ENCODE assay signal across 9 cellular contexts in the genomic region with DNA sequence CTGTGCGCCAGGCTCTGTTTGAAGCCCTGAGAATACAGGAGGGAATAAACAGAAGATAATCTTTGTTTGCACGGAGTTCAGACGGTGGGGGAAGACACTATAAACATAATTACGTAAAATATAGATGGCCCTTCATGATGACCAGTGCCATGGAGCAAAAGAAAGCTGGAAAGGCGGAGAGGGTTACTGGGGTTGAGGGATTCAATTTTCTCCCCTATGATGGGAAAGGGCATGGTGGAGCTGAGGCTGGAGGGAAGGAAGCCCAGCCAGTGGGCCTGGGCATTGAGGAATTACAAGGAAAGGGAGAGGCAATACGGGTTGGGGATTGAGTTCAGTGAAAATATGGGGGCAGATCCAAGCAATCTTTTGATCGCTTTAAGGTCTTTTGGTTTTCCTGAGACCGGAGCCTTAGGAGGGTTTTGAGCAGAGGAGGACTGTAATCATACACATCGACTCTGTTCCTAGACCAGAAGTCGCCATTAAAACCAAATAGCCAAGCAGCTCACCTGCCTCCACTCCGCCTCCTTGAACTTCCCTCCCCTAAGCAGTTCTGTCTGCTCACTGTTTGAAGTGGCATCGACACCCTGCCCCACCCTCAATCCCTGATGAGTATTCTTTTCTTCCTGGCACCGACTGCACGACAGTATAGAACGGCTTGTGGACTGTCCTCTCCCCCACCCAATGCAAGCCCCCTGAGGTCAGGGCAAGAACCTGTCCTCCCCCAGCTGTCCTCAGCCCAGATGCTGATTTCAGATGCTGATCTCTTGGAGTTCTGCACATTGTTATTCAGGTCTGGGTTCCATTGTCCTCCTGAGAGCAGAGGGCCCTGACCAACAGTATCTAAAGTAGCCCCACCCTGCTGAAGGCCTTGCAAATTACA. TPM values are rescaled to one million over a fixed set of nuclear protein-coding genes. Genes with fewer than 3 reads are reported as not detected.
DNase-seq lines count a peak whose midpoint lies in the region; ATAC-seq and TF ChIP-seq lines count a peak whose summit lies in the region.
"Had no signal": no experiment of that assay in that cellular context is flagged by ENCODE, and none has a peak within 500 bp of the region (broad histone marks: within the 10 kb centered on the region; RNA-seq: fewer than 3 reads in every experiment).

No MANE protein-coding gene starts in this region.

- no peaks in the 10 kb centered on the region for H4K20me1 ChIP-seq in OCI-LY1 (ENCODE audit: insufficient read depth, low read length)

- H3K9me2 ChIP-seq in OCI-LY1 (ENCODE audit: low read depth, low read length): no peaks in the 10 kb centered on the region

- H3K4me3 ChIP-seq in GM12864 (ENCODE audit: low read depth, low read length): peak overlapping the region; percentile 92; the same call in 1 of the 2 replicates
- H3K4me3 ChIP-seq in OCI-LY1 (ENCODE audit: low read depth, low read length, poor library complexity, severe bottlenecking): peak overlapping the region; percentile 83
- H3K4me3 ChIP-seq in psoas muscle: peak overlapping the region; percentile 67

- WGBS in psoas muscle, 3 donors: 82 to 85% (median 84%) methylated on average over 15 of the region's 15 CpGs

- H3K4me1 ChIP-seq in OCI-LY1 (ENCODE audit: insufficient read depth, low read length, severe bottlenecking) (peaks cover 66% of the 10 kb centered on the region), psoas muscle (peaks cover 24% of the 10 kb centered on the region)

- peak overlapping the region; percentile 78 for H3K4me2 ChIP-seq in OCI-LY1 (ENCODE audit: low read length)

- DNase-seq in GM12864 (ENCODE audit: low read depth) (no peak), epithelial cell of prostate (ENCODE audit: low read depth, low spot score) (no peak), psoas muscle (no peak), NCI-H524 treated with DMSO at 0.1 percent for 48 hours (lab: John Stamatoyannopoulos, UW) (no peak), C1 segment of cervical spinal cord (lab: John Stamatoyannopoulos, UW) (no peak), amygdala (lab: John Stamatoyannopoulos, UW) (no peak), superior temporal gyrus (ENCODE audit: extremely low spot score) (no peak)
- DNase-seq: NCI-H1694 treated with DMSO at 0.1 percent for 48 hours had no signal

- H3F3A ChIP-seq in OCI-LY1 (ENCODE audit: insufficient read depth, low read length): peaks cover 13% of the 10 kb centered on the region

- H3K36me3 ChIP-seq in OCI-LY1 (ENCODE audit: insufficient read depth, low read length) (peaks cover 29% of the 10 kb centered on the region), psoas muscle (ENCODE audit: insufficient read depth in 1 of 2, low read depth in 1 of 2) (peaks cover 0 to 18% of the 10 kb centered on the region in 2 donors)

- peak overlapping the region; percentile 96 for H3K9ac ChIP-seq in OCI-LY1 (ENCODE audit: low read length)

- ATAC-seq in psoas muscle: no peak

- TF ChIP-seq CTCF in GM12864 (IDR thresholded peaks at IDR 0.05; ENCODE audit: low read depth, low read length, missing control alignments) (no peak), OCI-LY1 (IDR thresholded peaks at IDR 0.05; ENCODE audit: low read length) (no peak), psoas muscle (IDR thresholded peaks at IDR 0.05) (no peak)

- H3K79me2 ChIP-seq in OCI-LY1 (ENCODE audit: insufficient read depth, low read length): peaks cover 28% of the 10 kb centered on the region

- H3K27ac ChIP-seq in OCI-LY1 (ENCODE audit: low read depth, low read length, poor library complexity, severe bottlenecking): peak overlapping the region; percentile 85
- H3K27ac ChIP-seq in epithelial cell of prostate: peak overlapping the region; percentile 40
- H3K27ac ChIP-seq in psoas muscle: peak overlapping the region; percentile 41

- H3K27me3 ChIP-seq in OCI-LY1 (ENCODE audit: insufficient read depth, low read length) (no peaks in the 10 kb centered on the region), psoas muscle (ENCODE audit: insufficient read depth in 3 of 3, low read length in 2 of 3) (no peaks in the 10 kb centered on the region)

- H2AFZ ChIP-seq in OCI-LY1 (ENCODE audit: low read length): no peak overlapping the region

- H3K9me3 ChIP-seq in OCI-LY1 (ENCODE audit: low read length): no peaks in the 10 kb centered on the region
- H3K9me3 ChIP-seq in psoas muscle: no peaks in the 10 kb centered on the region

- intact Hi-C loops in psoas muscle (cut with DNase I): no loop called here

RNA-seq across cellular contexts. Expression of a gene that starts 0.8 kb away (rescaled TPM):
- total RNA-seq in psoas muscle: under 1 TPM in 3 of 4 donors, not detected in 1; 0.34 to 0.73 (median 0.36) TPM
- polyA plus RNA-seq in psoas muscle: under 1 TPM; 0.22 to 0.62 (median 0.44) TPM

RNA-seq across cellular contexts. Expression of a gene that starts 2.0 kb away (rescaled TPM):
- 10 to 100 TPM; 19.6 to 27.3 (median 24.3) TPM for total RNA-seq in psoas muscle
- 10 to 100 TPM; 40.9 to 51.1 (median 50.3) TPM for polyA plus RNA-seq in psoas muscle

RNA-seq across cellular contexts. Expression of a gene that starts 15.9 kb away (rescaled TPM):
- 10 to 100 TPM; 27.0 to 34.6 (median 29.1) TPM for total RNA-seq in psoas muscle
- 10 to 100 TPM; 25.5 to 39.5 (median 36.3) TPM for polyA plus RNA-seq in psoas muscle

RNA-seq across cellular contexts. Expression of a gene that starts 38.2 kb away (rescaled TPM):
- total RNA-seq in psoas muscle: 10 to 100 TPM; 37.4 to 65.9 (median 47.1) TPM
- polyA plus RNA-seq in psoas muscle: 10 to 100 TPM; 30.8 to 34.5 (median 33.2) TPM
